ENCODE assay signal across 8 cellular contexts in the genomic region with DNA sequence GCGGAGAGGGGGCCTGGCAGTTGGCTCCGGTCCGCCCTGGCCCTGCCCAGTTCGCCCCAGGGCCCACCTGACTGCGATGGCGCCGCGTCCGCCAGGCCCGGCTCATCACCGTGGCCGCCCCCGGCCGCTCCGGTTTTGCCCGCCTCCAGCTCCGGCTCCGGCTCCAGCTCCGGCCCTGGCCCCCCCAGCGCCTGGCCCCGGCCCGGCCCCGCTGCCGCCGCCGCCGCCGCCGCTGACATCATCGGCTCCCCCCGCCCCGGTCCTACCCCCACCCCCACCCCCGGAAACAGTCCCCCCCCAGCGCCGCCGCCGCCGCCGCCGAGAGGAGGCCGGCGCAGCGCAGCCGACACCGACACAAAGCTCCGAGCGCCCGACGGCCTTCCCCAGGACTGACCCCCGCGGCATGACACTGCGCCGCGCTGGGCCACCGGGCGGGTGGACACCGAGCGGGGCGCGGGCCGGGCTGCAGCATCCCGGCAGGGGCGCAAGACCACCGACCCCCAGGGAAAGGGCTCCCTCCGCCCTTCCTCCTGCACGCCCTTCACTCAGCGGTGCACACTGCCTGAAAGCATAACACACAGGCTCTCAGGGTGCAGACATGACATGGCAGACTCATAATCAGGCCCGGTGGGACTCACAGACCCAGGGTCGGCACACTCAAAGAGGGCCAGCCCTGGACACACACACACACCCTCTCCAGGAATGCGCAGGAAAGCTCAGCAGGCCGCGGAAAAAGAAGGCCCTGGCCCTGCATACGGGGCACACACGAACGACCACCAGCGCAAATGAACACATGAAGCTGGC. TPM values are rescaled to one million over a fixed set of nuclear protein-coding genes. Genes with fewer than 3 reads are reported as not detected.
DNase-seq lines count a peak whose midpoint lies in the region; ATAC-seq and TF ChIP-seq lines count a peak whose summit lies in the region.

A gene with protein sequence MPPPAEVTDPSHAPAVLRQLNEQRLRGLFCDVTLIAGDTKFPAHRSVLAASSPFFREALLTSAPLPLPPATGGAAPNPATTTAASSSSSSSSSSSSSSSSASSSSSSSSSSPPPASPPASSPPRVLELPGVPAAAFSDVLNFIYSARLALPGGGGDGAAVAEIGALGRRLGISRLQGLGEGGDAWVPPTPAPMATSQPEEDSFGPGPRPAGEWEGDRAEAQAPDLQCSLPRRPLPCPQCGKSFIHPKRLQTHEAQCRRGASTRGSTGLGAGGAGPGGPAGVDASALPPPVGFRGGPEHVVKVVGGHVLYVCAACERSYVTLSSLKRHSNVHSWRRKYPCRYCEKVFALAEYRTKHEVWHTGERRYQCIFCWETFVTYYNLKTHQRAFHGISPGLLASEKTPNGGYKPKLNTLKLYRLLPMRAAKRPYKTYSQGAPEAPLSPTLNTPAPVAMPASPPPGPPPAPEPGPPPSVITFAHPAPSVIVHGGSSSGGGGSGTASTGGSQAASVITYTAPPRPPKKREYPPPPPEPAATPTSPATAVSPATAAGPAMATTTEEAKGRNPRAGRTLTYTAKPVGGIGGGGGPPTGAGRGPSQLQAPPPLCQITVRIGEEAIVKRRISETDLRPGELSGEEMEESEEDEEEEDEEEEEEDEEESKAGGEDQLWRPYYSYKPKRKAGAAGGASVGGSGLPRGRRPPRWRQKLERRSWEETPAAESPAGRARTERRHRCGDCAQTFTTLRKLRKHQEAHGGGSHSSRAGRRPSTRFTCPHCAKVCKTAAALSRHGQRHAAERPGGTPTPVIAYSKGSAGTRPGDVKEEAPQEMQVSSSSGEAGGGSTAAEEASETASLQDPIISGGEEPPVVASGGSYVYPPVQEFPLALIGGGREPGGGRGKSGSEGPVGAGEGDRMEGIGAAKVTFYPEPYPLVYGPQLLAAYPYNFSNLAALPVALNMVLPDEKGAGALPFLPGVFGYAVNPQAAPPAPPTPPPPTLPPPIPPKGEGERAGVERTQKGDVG (minus strand): TSS at position 243 of the 804 bp plus-strand sequence. CDS start 12,830 bp downstream, outside the sequence.

- peaks cover 2% of the 10 kb centered on the region for H3K36me3 Mint-ChIP-seq in activated naive CD8-positive, alpha-beta T cell

- ATAC-seq in omental fat pad (ENCODE audit: low FRiP score): peak; percentile 6

- DNase-seq in NCI-H2227 (lab: John Stamatoyannopoulos, UW; ENCODE audit: unreplicated experiment): peak; percentile 65
- no peak for DNase-seq in NCI-H2227 treated with DMSO at 0.1 percent for 48 hours (lab: John Stamatoyannopoulos, UW)
- peak in 1 of 2 experiments; percentile 55 for DNase-seq in SJSA1 (ENCODE audit: low read depth in 1 of 2, low spot score in 2 of 2)
- DNase-seq in head of caudate nucleus: peak in 40 of 42 donors; percentile 33 to 85 (median 70)
- DNase-seq in omental fat pad (ENCODE audit: low spot score): no peak
- DNase-seq in ureter (ENCODE audit: low spot score): no peak
- DNase-seq in NCI-H446 treated with DMSO at 0.1 percent for 48 hours (lab: John Stamatoyannopoulos, UW): no peak

- peak within 1 kb of the TSS; percentile 95 for H3K4me3 ChIP-seq in SJSA1

- peak within 1 kb of the TSS; percentile 96 for H3K27ac ChIP-seq in SJSA1

- H3K9me3 ChIP-seq in SJSA1 (replicated peaks): no peaks in the 10 kb centered on the region

- intact Hi-C loops in head of caudate nucleus (cut with DNase I): loop anchor here (5.0 kb wide), 2 partner anchors 42 to 127 kb away; a partner anchor contains a TSS

- no peak for TF ChIP-seq CTCF in omental fat pad (IDR thresholded peaks at IDR 0.05)

- H3K4me1 ChIP-seq in SJSA1 (replicated peaks): peaks cover 56% of the 10 kb centered on the region

- peak within 1 kb of the TSS; percentile 99 for H3K4me3 Mint-ChIP-seq in activated naive CD8-positive, alpha-beta T cell

- no peaks in the 10 kb centered on the region for H3K9me3 Mint-ChIP-seq in activated naive CD8-positive, alpha-beta T cell (ENCODE audit: low read depth)

- no peaks in the 10 kb centered on the region for H3K27me3 ChIP-seq in SJSA1 (replicated peaks)

- H3K4me1 Mint-ChIP-seq in activated naive CD8-positive, alpha-beta T cell (ENCODE audit: low read depth): peaks cover 62% of the 10 kb centered on the region

- H3K36me3 ChIP-seq in SJSA1: peaks cover 9% of the 10 kb centered on the region

- peak within 1 kb of the TSS; percentile 95 for H3K27ac Mint-ChIP-seq in activated naive CD8-positive, alpha-beta T cell

- H3K27me3 Mint-ChIP-seq in activated naive CD8-positive, alpha-beta T cell: no peaks in the 10 kb centered on the region

RNA-seq across cellular contexts. Expression of the gene that starts here (rescaled TPM):
- 13.8 and 19.9 TPM in 2 replicates for total RNA-seq in SJSA1 (2014; rRNA removed; shearing (Covaris generic))
- total RNA-seq in omental fat pad (10 to 100 TPM; 27.5 to 57.9 (median 38.5) TPM), ureter (65.5 TPM)

Comparison
In these comparisons a context has a peak if more than half of its experiments do, and no peak if none do; other contexts are left out.
1. DNase-seq: peak in NCI-H2227 (single experiment) and head of caudate nucleus (40 of 42); none in NCI-H2227 treated with DMSO at 0.1 percent for 48 hours (single experiment), omental fat pad (single experiment), ureter (single experiment) and NCI-H446 treated with DMSO at 0.1 percent for 48 hours (single experiment).